Comparison of ENCODE assay signal across 8 cellular contexts in genomic region chr9:96317335-96317980, GRCh38. TPM values are rescaled to one million over a fixed set of nuclear protein-coding genes. Genes with fewer than 3 reads are reported as not detected.
DNase-seq lines count a peak whose midpoint lies in the region; ATAC-seq and TF ChIP-seq lines count a peak whose summit lies in the region.

No MANE protein-coding gene starts in this region.

- in situ Hi-C loops in GM13976 (cut with MboI; ENCODE audit: low sequenced_read_pairs, unreplicated experiment), result no loop called here

- no peak overlapping the region for H3K27ac ChIP-seq in upper lobe of right lung

- H3K27me3 ChIP-seq in upper lobe of right lung, result no peaks in the 10 kb centered on the region

- intact Hi-C loops in upper lobe of right lung (cut with DNase I), result no loop called here

- no peaks in the 10 kb centered on the region for H3K9me3 ChIP-seq in upper lobe of right lung

- TF ChIP-seq CTCF in AG10803 (conservative IDR thresholded peaks at IDR 0.05; ENCODE audit: low read length) (peak; percentile 93), GM13976 (IDR thresholded peaks at IDR 0.05; ENCODE audit: borderline replicate concordance, control extremely low read depth, extremely low read depth, insufficient read depth, missing control alignments) (peak; percentile 76), fibroblast of villous mesenchyme (IDR thresholded peaks at IDR 0.05; ENCODE audit: insufficient read depth, low read depth, low read length) (peak; percentile 92), upper lobe of right lung (IDR thresholded peaks at IDR 0.05) (peak; percentile 93)

- H3K36me3 ChIP-seq in upper lobe of right lung, result peaks cover 11% of the 10 kb centered on the region

- H3K4me3 ChIP-seq in AG10803 (ENCODE audit: low read length) (no peak overlapping the region), fibroblast of villous mesenchyme (ENCODE audit: low read depth, low read length) (no peak overlapping the region), upper lobe of right lung (no peak overlapping the region)

- H3K4me1 ChIP-seq in upper lobe of right lung, result peaks cover 4% of the 10 kb centered on the region

- ATAC-seq in upper lobe of right lung (peak; percentile 84), GM21390 (IDR thresholded peaks at IDR 0.05; ENCODE audit: unreplicated experiment) (no peak)

- DNase-seq in AG10803 (ENCODE audit: low read depth), result peak; percentile 64
- peak; percentile 65 for DNase-seq in GM13976 (ENCODE audit: low spot score)
- DNase-seq in NOMO-1 treated with dmso at 0.1 percent for 144 hours (lab: John Stamatoyannopoulos, UW; ENCODE audit: unreplicated experiment), result peak; percentile 10
- peak; percentile 63 to 64 for DNase-seq in activated T-cell treated with anti-CD3 and anti-CD28 coated beads, Interleukin-2, amount 50 U/mL, for 48 hours
- peak; percentile 79 for DNase-seq in fibroblast of villous mesenchyme (ENCODE audit: low read depth)
- peak; percentile 8 for DNase-seq in occipital lobe (lab: John Stamatoyannopoulos, UW)
- DNase-seq in upper lobe of right lung, result peak; percentile 72

RNA-seq across cellular contexts. Expression of gene HSD17B3, which starts 15.5 kb away (rescaled TPM):
- not detected in 2 replicates for total RNA-seq in fibroblast of villous mesenchyme
- not detected for total RNA-seq in occipital lobe
- 0.81 TPM for total RNA-seq in upper lobe of right lung

Comparison
In these comparisons a context has a peak if more than half of its experiments do, and no peak if none do; other contexts are left out.
1. DNase-seq: peak in every context shown above with its lines; median percentile 79 in fibroblast of villous mesenchyme; 72 in upper lobe of right lung; 65 in GM13976; 64 in AG10803; 64 in activated T-cell treated with anti-CD3 and anti-CD28 coated beads, Interleukin-2, amount 50 U/mL, for 48 hours; 10 in NOMO-1 treated with dmso at 0.1 percent for 144 hours; 8 in occipital lobe.